In the genomic region with DNA sequence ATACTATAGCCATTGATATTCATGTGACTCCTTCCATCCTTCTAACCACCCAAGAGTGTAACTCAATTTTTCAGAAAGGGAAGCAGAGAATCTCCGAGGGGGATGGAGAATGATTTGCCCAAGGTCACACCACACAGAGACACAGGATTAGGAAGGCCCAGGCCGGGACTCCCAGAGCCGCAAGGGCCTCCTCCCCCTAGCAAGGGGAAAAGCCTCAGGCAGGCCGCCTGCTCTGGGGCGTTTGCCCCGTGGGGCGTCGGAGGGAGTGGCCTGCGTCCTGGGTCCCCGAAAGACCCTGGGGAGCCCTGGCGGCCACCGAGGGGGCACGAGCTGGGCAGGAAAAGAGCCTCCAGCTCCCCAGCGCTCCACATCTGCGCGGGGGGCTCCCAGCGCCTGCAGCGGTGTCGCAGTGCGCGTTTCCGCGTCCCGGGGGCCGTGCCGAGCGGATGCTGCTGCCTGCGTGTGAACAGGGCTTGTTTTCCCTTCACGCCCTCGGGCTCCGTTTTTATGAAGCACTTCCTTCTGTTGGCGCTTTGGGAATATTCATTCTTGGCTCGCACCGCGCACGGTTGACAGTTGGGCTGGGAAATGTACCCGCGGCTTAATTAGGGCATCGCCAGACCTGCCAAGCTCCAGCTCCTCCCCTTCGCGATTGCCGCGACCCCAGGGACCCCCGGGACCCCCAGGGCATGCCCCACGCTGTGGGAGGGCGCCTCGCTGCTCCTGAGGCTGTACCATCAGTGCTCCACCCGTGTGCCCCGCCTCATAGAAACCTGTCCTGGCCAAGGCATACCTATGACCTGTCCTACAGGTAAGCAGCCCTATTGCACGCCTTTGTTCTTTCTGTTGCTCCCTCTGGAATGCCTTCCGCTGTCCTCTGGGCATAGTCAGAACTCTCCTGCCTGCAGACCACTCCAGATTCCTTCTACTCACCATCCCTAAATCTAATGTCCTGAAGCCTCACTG, we compare ENCODE assay signal across 12 cellular contexts.
A peak's percentile ranks its signal among the peaks of the same experiment; 100 is the strongest.
DNase-seq lines count a peak whose midpoint lies in the region; ATAC-seq, FAIRE-seq and TF ChIP-seq lines count a peak whose summit lies in the region.
"Had no signal": no experiment of that assay in that cellular context is flagged by ENCODE, and none has a peak within 500 bp of the region (broad histone marks: within the 10 kb centered on the region; RNA-seq: fewer than 3 reads in every experiment).

No MANE protein-coding gene starts in this region.

- H3K27me3 Mint-ChIP-seq in endothelial cell (ENCODE audit: unreplicated experiment): peaks cover 16% of the 10 kb centered on the region

- FAIRE-seq in urothelium cell line (lab: Jason Lieb, UNC): no peak

- peak overlapping the region; percentile 46 for H3K27ac Mint-ChIP-seq in endothelial cell (ENCODE audit: unreplicated experiment)
- H3K27ac Mint-ChIP-seq: natural killer cell treated with Interleukin-12 subunit alpha and Interleukin-12 subunit beta and Interleukin-15 and Interleukin-18, amount 100 ng/mL, for 72 hours had no signal

- DNase-seq in Right ventricle myocardium inferior (ENCODE audit: missing footprints) (peak; percentile 79), cardiac septum (ENCODE audit: low spot score) (no peak), endothelial cell (ENCODE audit: low spot score) (no peak), lung microvascular endothelial cell (ENCODE audit: low read depth in 2 of 2) (peak; percentile 73 to 97), GM19240 (ENCODE audit: insufficient read length, low spot score) (no peak), SW480 (ENCODE audit: low spot score) (no peak), urothelium cell line (ENCODE audit: low spot score) (no peak)
- DNase-seq: activated effector memory CD4-positive, alpha-beta T cell treated with anti-CD3 and anti-CD28 coated beads, Interleukin-2, amount 50 U/mL, for 16 hours; erythroblast; NCI-H748 treated with DMSO at 0.1 percent for 48 hours had no signal

- no peak overlapping the region for H3K4me3 Mint-ChIP-seq in endothelial cell (ENCODE audit: unreplicated experiment)
- H3K4me3 Mint-ChIP-seq: natural killer cell treated with Interleukin-12 subunit alpha and Interleukin-12 subunit beta and Interleukin-15 and Interleukin-18, amount 100 ng/mL, for 72 hours had no signal

- peaks cover 6% of the 10 kb centered on the region for H3K36me3 Mint-ChIP-seq in endothelial cell (ENCODE audit: low read depth, unreplicated experiment)
- H3K36me3 Mint-ChIP-seq: natural killer cell treated with Interleukin-12 subunit alpha and Interleukin-12 subunit beta and Interleukin-15 and Interleukin-18, amount 100 ng/mL, for 72 hours had no signal

- ATAC-seq in Right ventricle myocardium inferior: peak; percentile 51
- no peak for ATAC-seq in HG02588 (IDR thresholded peaks at IDR 0.05; ENCODE audit: unreplicated experiment)
- ATAC-seq: natural killer cell treated with Interleukin-12 subunit alpha and Interleukin-12 subunit beta and Interleukin-15 and Interleukin-18, amount 100 ng/mL, for 72 hours had no signal

- H3K4me1 Mint-ChIP-seq in endothelial cell (ENCODE audit: unreplicated experiment): peaks cover 43% of the 10 kb centered on the region

- intact Hi-C loops in Right ventricle myocardium inferior (cut with DNase I): no loop called here
- intact Hi-C loops in cardiac septum (cut with DNase I): no loop called here

- no peaks in the 10 kb centered on the region for H3K9me3 Mint-ChIP-seq in endothelial cell (ENCODE audit: unreplicated experiment)
- H3K9me3 Mint-ChIP-seq: natural killer cell treated with Interleukin-12 subunit alpha and Interleukin-12 subunit beta and Interleukin-15 and Interleukin-18, amount 100 ng/mL, for 72 hours had no signal

- TF ChIP-seq CTCF in endothelial cell (IDR thresholded peaks at IDR 0.05; ENCODE audit: unreplicated experiment): no peak

Comparison
In these comparisons a context has a peak if more than half of its experiments do, and no peak if none do; other contexts are left out.
1. DNase-seq: peak in Right ventricle myocardium inferior (single experiment) and lung microvascular endothelial cell (2 of 2); none in cardiac septum (single experiment), endothelial cell (single experiment), GM19240 (single experiment), SW480 (single experiment) and urothelium cell line (single experiment).